In the genomic region with DNA sequence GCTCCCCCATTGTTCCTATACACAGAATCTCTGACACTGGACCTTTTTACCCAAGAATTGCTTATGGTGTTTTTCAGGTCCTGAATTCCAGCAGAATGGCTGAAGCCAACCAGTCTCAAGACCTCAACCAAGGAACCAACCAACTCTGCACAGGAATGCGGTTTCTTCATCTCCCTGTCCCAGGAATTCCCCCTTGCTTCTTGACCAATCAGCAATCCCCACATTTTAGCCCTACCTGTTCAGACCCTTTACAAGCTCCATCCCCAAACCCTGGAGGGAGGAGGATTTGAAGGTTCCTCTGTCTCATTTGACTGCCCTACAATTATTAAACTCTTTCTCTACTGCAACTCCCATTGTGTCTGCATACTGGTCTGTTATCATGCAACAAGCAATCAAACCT, we compare ENCODE assay signal across 30 cellular contexts.
"Had no signal": no experiment of that assay in that cellular context is flagged by ENCODE, and none has a peak within 500 bp of the region (broad histone marks: within the 10 kb centered on the region; RNA-seq: fewer than 3 reads in every experiment).

No MANE protein-coding gene starts in this region.

- H3K9me3 ChIP-seq: mucosa of descending colon, pancreas, prostate gland, sigmoid colon, testis, thyroid gland, transverse colon, upper lobe of left lung, vagina had no signal

- H3K4me2 ChIP-seq: smooth muscle cell had no signal

- H3K27me3 Mint-ChIP-seq: naive thymus-derived CD4-positive, alpha-beta T cell; natural killer cell treated with Interleukin-12 subunit alpha and Interleukin-12 subunit beta and Interleukin-15 and Interleukin-18, amount 100 ng/mL, for 72 hours; stimulated activated memory B cell treated with anti-CD40 and anti-IgM and Interleukin-4, amounts not matched to agents 10 μg/mL and 1 μg/mL and 100 μg/mL, for 72 hours had no signal

- H3K4me1 ChIP-seq: left ventricle myocardium inferior, pancreas, prostate gland, sigmoid colon, stomach, testis, thyroid gland, transverse colon, upper lobe of left lung, vagina had no signal

- H3K4me3 Mint-ChIP-seq: mesothelial cell of epicardium; naive thymus-derived CD4-positive, alpha-beta T cell; natural killer cell treated with Interleukin-12 subunit alpha and Interleukin-12 subunit beta and Interleukin-15 and Interleukin-18, amount 100 ng/mL, for 72 hours; neural crest cell; stimulated activated memory B cell treated with anti-CD40 and anti-IgM and Interleukin-4, amounts not matched to agents 10 μg/mL and 1 μg/mL and 100 μg/mL, for 72 hours had no signal

- H3K36me3 ChIP-seq: pancreas, prostate gland, thyroid gland, transverse colon, vagina had no signal

- H3K4me1 Mint-ChIP-seq: mesothelial cell of epicardium; naive thymus-derived CD4-positive, alpha-beta T cell; neural crest cell had no signal

- H3K27ac Mint-ChIP-seq: mesothelial cell of epicardium; naive thymus-derived CD4-positive, alpha-beta T cell; natural killer cell treated with Interleukin-12 subunit alpha and Interleukin-12 subunit beta and Interleukin-15 and Interleukin-18, amount 100 ng/mL, for 72 hours; stimulated activated memory B cell treated with anti-CD40 and anti-IgM and Interleukin-4, amounts not matched to agents 10 μg/mL and 1 μg/mL and 100 μg/mL, for 72 hours had no signal

- DNase-seq: hippocampal formation; islet precursor cell; left ventricle myocardium inferior; mesendoderm; mucosa of descending colon; naive thymus-derived CD4-positive, alpha-beta T cell; nucleus accumbens; pancreas; posterior cingulate gyrus; retina; right cardiac atrium; sigmoid colon; stimulated activated CD4-positive, alpha-beta T cell treated with anti-CD3 and anti-CD28 coated beads, Interleukin-1b, Interleukin-23, amount 100 ng/mL, for 48 hours; stimulated activated CD4-positive, alpha-beta T cell treated with anti-CD3 and anti-CD28 coated beads, Interleukin-2, amount 100 ng/mL, for 48 hours; stimulated activated CD4-positive, alpha-beta T cell treated with anti-CD3 and anti-CD28 coated beads, Interleukin-4, amount 100 ng/mL, for 4 hours; stimulated activated CD8-positive, alpha-beta memory T cell treated with anti-CD3 and anti-CD28 coated beads, Interleukin-4, amount 100 ng/mL, for 48 hours; stimulated activated naive CD4-positive, alpha-beta T cell treated with Interleukin-2 at 50 U/mL for 16 hours; stomach; testis; thyroid gland; transverse colon; upper lobe of left lung had no signal

- H3K27me3 ChIP-seq: pancreas, sigmoid colon, stomach, testis, thyroid gland, transverse colon, upper lobe of left lung, vagina had no signal

- H3K4me3 ChIP-seq: left ventricle myocardium inferior, lung, mucosa of descending colon, pancreas, prostate gland, sigmoid colon, smooth muscle cell, stomach, testis, thyroid gland, transverse colon, upper lobe of left lung, vagina had no signal

- H3K27ac ChIP-seq: left ventricle myocardium inferior, pancreas, prostate gland, sigmoid colon, stomach, testis, thyroid gland, transverse colon, upper lobe of left lung, vagina had no signal

- H3K9me3 Mint-ChIP-seq: natural killer cell treated with Interleukin-12 subunit alpha and Interleukin-12 subunit beta and Interleukin-15 and Interleukin-18, amount 100 ng/mL, for 72 hours had no signal

- ATAC-seq: mucosa of descending colon; naive thymus-derived CD4-positive, alpha-beta T cell; natural killer cell treated with Interleukin-12 subunit alpha and Interleukin-12 subunit beta and Interleukin-15 and Interleukin-18, amount 100 ng/mL, for 72 hours; pancreas; right cardiac atrium; stimulated activated memory B cell treated with anti-CD40 and anti-IgM and Interleukin-4, amounts not matched to agents 10 μg/mL and 1 μg/mL and 100 μg/mL, for 72 hours had no signal
